Comparison of ENCODE assay signal across 16 cellular contexts in the genomic region with DNA sequence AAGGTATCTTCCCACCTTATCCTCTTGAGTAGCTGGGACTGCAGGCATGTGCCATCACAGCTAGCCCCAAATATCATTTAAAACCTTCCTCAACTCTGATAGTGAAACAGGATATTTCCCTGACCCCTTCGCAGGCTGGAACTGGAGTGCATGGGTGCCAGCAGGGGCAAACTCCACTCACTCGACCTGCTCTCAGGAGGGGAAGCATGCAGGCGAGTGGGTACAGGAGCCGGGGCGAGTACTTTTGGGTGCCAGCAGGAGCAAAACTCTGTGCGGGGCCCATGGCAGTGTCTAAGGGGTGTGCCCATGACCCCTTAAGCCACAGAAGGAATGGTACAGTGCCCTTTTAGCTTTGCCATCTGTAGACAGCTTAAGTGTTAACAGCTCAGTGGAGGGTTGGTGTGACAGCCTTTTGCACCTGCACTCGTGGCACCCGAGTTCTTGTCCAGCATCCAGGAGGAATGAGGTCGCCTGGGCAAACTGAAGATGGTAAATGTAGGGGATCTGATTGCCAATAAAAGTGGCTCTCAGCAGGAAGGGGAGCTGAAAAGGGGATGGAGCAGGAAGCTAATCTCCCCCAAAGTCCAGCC.
DNase-seq lines count a peak whose midpoint lies in the region; ATAC-seq and TF ChIP-seq lines count a peak whose summit lies in the region.
"Had no signal": no experiment of that assay in that cellular context is flagged by ENCODE, and none has a peak within 500 bp of the region (broad histone marks: within the 10 kb centered on the region; RNA-seq: fewer than 3 reads in every experiment).

No MANE protein-coding gene starts in this region.

- intact Hi-C loops in activated CD8-positive, alpha-beta T cell treated with anti-CD3 and anti-CD28 coated beads for 36 hours (cut with micrococcal nuclease): no loop called here
- intact Hi-C loops in MCF 10A (cut with micrococcal nuclease): no loop called here

- TF ChIP-seq CTCF in C4-2B (conservative IDR thresholded peaks at IDR 0.05) (no peak), nephron progenitor cell (IDR thresholded peaks at IDR 0.05) (no peak), MCF 10A (IDR thresholded peaks at IDR 0.05; ENCODE audit: unreplicated experiment) (no peak)
- TF ChIP-seq CTCF in activated CD8-positive, alpha-beta T cell treated with anti-CD3 and anti-CD28 coated beads for 36 hours (IDR thresholded peaks at IDR 0.05): no peak

- POLR2A ChIA-PET in activated CD8-positive, alpha-beta T cell treated with anti-CD3 and anti-CD28 coated beads for 36 hours (lab: Charles Lee): no interaction called here
- POLR2A ChIA-PET in MCF 10A (lab: Yijun Ruan, JAX): interaction anchor here (0.9 kb wide), 1 partner anchor 21 kb away, joined by 3 read pairs; no protein-coding TSS in a partner anchor
- POLR2A ChIA-PET in HEK293T (lab: Yijun Ruan, JAX): no interaction called here

- CTCF ChIA-PET in activated CD8-positive, alpha-beta T cell treated with anti-CD3 and anti-CD28 coated beads for 36 hours (lab: Charles Lee): no interaction called here
- CTCF ChIA-PET in MCF 10A (lab: Yijun Ruan, JAX) (interaction anchor here (0.6 to 0.8 kb wide), 2 partner anchors 11 to 130 kb away, joined by 3 to 4 read pairs; no protein-coding TSS in a partner anchor), HEK293T (lab: Yijun Ruan, JAX) (interaction anchor here (0.6 kb wide), 1 partner anchor 176 kb away, joined by 5 read pairs; no protein-coding TSS in a partner anchor)

- ATAC-seq in activated CD8-positive, alpha-beta T cell treated with anti-CD3 and anti-CD28 coated beads for 36 hours: no peak

- H3K4me3 Mint-ChIP-seq in nephron progenitor cell (no peak overlapping the region), MCF 10A (ENCODE audit: unreplicated experiment) (no peak overlapping the region)
- H3K4me3 Mint-ChIP-seq in activated CD8-positive, alpha-beta T cell treated with anti-CD3 and anti-CD28 coated beads for 36 hours: no peak overlapping the region
- H3K4me3 Mint-ChIP-seq: CD14-positive monocyte; CD8-positive, alpha-beta memory T cell; H9; IgD-negative memory B cell had no signal

- H3K36me3 Mint-ChIP-seq in nephron progenitor cell (ENCODE audit: low read depth) (peaks cover 21% of the 10 kb centered on the region), MCF 10A (ENCODE audit: insufficient read depth, unreplicated experiment) (no peaks in the 10 kb centered on the region)
- H3K36me3 Mint-ChIP-seq in activated CD8-positive, alpha-beta T cell treated with anti-CD3 and anti-CD28 coated beads for 36 hours (ENCODE audit: low read depth): peaks cover 1% of the 10 kb centered on the region

- DNase-seq in nephron progenitor cell: no peak
- DNase-seq in activated CD8-positive, alpha-beta T cell treated with anti-CD3 and anti-CD28 coated beads for 36 hours: no peak
- DNase-seq in MCF 10A (ENCODE audit: unreplicated experiment): no peak
- DNase-seq in HEK293T (ENCODE audit: extremely low spot score): no peak
- DNase-seq: BE2C; Caco-2; CD8-positive, alpha-beta memory T cell; DND-41; GDM1; GOT3; H9 had no signal

- peaks cover 3% of the 10 kb centered on the region for H3K27me3 Mint-ChIP-seq in nephron progenitor cell (ENCODE audit: low read depth, poor library complexity)
- H3K27me3 Mint-ChIP-seq in activated CD8-positive, alpha-beta T cell treated with anti-CD3 and anti-CD28 coated beads for 36 hours: no peaks in the 10 kb centered on the region
- no peaks in the 10 kb centered on the region for H3K27me3 Mint-ChIP-seq in MCF 10A (ENCODE audit: insufficient read depth, unreplicated experiment)
- H3K27me3 Mint-ChIP-seq: IgD-negative memory B cell had no signal

- BruUV-seq in MCF 10A (replicated peaks; lab: Mats Ljungman, UMichigan): no TSS peak

- peak overlapping the region; percentile 41 for H3K27ac Mint-ChIP-seq in nephron progenitor cell
- H3K27ac Mint-ChIP-seq in activated CD8-positive, alpha-beta T cell treated with anti-CD3 and anti-CD28 coated beads for 36 hours: no peak overlapping the region
- no peak overlapping the region for H3K27ac Mint-ChIP-seq in MCF 10A (ENCODE audit: low read depth, unreplicated experiment)

- H3K4me1 Mint-ChIP-seq in nephron progenitor cell: no peaks in the 10 kb centered on the region
- H3K4me1 Mint-ChIP-seq in activated CD8-positive, alpha-beta T cell treated with anti-CD3 and anti-CD28 coated beads for 36 hours (ENCODE audit: low read depth): no peaks in the 10 kb centered on the region
- H3K4me1 Mint-ChIP-seq in MCF 10A (ENCODE audit: insufficient read depth, unreplicated experiment): peaks cover 30% of the 10 kb centered on the region

- H3K27ac ChIP-seq in C4-2B (peak overlapping the region; percentile 100), cingulate gyrus (ENCODE audit: low read depth, low read length) (peak overlapping the region; percentile 19), temporal lobe (ENCODE audit: low read depth, low read length) (peak overlapping the region; percentile 17)

- no peaks in the 10 kb centered on the region for H3K9me3 Mint-ChIP-seq in nephron progenitor cell
- no peaks in the 10 kb centered on the region for H3K9me3 Mint-ChIP-seq in activated CD8-positive, alpha-beta T cell treated with anti-CD3 and anti-CD28 coated beads for 36 hours
- peaks cover 5% of the 10 kb centered on the region for H3K9me3 Mint-ChIP-seq in MCF 10A (ENCODE audit: unreplicated experiment)
- H3K9me3 Mint-ChIP-seq: CD8-positive, alpha-beta memory T cell; H9 had no signal

TF ChIP-seq in HEK293T, 16 proteins besides CTCF, POLR2A, EP300 and RAD21:
- TF ChIP-seq LEF1 (IDR thresholded peaks at IDR 0.05; ENCODE audit: borderline replicate concordance): no peak
- no peak for TF ChIP-seq ARNT (IDR thresholded peaks at IDR 0.05)
- no peak for TF ChIP-seq TARDBP (IDR thresholded peaks at IDR 0.05)
- no peak for TF ChIP-seq L3MBTL2 (conservative IDR thresholded peaks at IDR 0.05)
- no peak for TF ChIP-seq ELF4 (IDR thresholded peaks at IDR 0.05)
- TF ChIP-seq NFRKB (IDR thresholded peaks at IDR 0.05): no peak
- TF ChIP-seq HDGF (IDR thresholded peaks at IDR 0.05; ENCODE audit: borderline replicate concordance): no peak
- TF ChIP-seq PKNOX1 (IDR thresholded peaks at IDR 0.05): no peak
- TF ChIP-seq FOXM1 (IDR thresholded peaks at IDR 0.05; ENCODE audit: borderline replicate concordance): no peak
- TF ChIP-seq CTBP1 (IDR thresholded peaks at IDR 0.05; ENCODE audit: borderline replicate concordance): no peak
- no peak for TF ChIP-seq FOXK2 (IDR thresholded peaks at IDR 0.05)
- TF ChIP-seq SUZ12 (IDR thresholded peaks at IDR 0.05): no peak

Comparison
In these comparisons a context has a peak if more than half of its experiments do, and no peak if none do; other contexts are left out.
1. H3K27ac ChIP-seq: peak in every context shown above with its lines; median percentile 100 in C4-2B; 19 in cingulate gyrus; 17 in temporal lobe.